In the genomic region with DNA sequence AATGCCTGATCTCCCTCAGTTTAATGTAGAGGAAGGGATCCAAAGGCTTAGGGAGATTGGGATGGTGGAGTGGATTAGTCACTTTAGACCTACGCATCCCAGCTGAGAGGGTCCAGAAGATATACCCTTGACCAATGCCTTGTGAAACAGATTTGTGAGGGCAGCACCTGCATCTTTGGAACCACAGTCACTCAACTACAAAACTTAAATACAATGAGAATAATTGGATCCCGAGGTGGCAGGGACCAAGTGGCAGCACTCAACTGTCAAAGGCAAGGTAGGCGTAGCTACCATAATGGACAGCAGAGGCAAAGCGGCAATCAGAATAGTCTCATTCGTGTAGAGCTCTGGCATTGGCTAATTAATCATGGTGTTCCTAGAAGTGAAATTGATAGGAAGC, we compare ENCODE assay signal across 3 cellular contexts. TPM values are rescaled to one million over a fixed set of nuclear protein-coding genes. Genes with fewer than 3 reads are reported as not detected.
"Had no signal": no experiment of that assay in that cellular context is flagged by ENCODE, and none has a peak within 500 bp of the region (broad histone marks: within the 10 kb centered on the region; RNA-seq: fewer than 3 reads in every experiment).

No MANE protein-coding gene starts in this region.

RNA-seq across cellular contexts. Expression of a gene that starts 20.3 kb away (rescaled TPM):
- total RNA-seq: naive thymus-derived CD8-positive, alpha-beta T cell; natural killer cell; natural killer cell treated with Interleukin-12 subunit alpha and Interleukin-12 subunit beta and Interleukin-15 and Interleukin-18, amount 100 ng/mL, for 72 hours had no signal
- polyA plus RNA-seq: naive thymus-derived CD8-positive, alpha-beta T cell had no signal
